1 cellular context compared by ENCODE assay signal in genomic region chr20:37095609-37096414, GRCh38.
TF ChIP-seq lines count a peak whose summit lies in the region.

Gene RBL1 (minus strand): TSS chr20:37095997. CDS start chr20:37095928, 69 bp downstream.

TF ChIP-seq in HEK293, 187 proteins besides CTCF, POLR2A, EP300 and RAD21 (continued from another document):
- TF ChIP-seq PBX3 (CRISPR knock-in tag; IDR thresholded peaks at IDR 0.05) (no peak), ZFP69B (tag by site-specific recombination; IDR thresholded peaks at IDR 0.05) (peak; percentile 94), ZBTB44 (tag by site-specific recombination; IDR thresholded peaks at IDR 0.05) (peak; percentile 90), ZNF37A (tag by site-specific recombination; IDR thresholded peaks at IDR 0.05) (no peak), ZNF707 (tag by site-specific recombination; IDR thresholded peaks at IDR 0.05) (no peak), SALL2 (tag by site-specific recombination; IDR thresholded peaks at IDR 0.05; ENCODE audit: borderline replicate concordance) (peak; percentile 71; the same call in 1 of the 2 replicates), ZNF341 (tag by site-specific recombination; IDR thresholded peaks at IDR 0.05; ENCODE audit: low read depth) (peak; percentile 50), YY1 (tag by site-specific recombination; IDR thresholded peaks at IDR 0.05) (peak; percentile 94), GLIS2 (tag by site-specific recombination; IDR thresholded peaks at IDR 0.05) (peak; percentile 98), ZNF76 (tag by site-specific recombination; IDR thresholded peaks at IDR 0.05; ENCODE audit: borderline replicate concordance, low read depth) (peak; percentile 99), ZSCAN30 (tag by site-specific recombination; IDR thresholded peaks at IDR 0.05) (peak; percentile 94), ZNF768 (tag by site-specific recombination; IDR thresholded peaks at IDR 0.05) (no peak), ZNF211 (tag by site-specific recombination; IDR thresholded peaks at IDR 0.05; ENCODE audit: low read depth) (no peak), ZNF184 (tag by site-specific recombination; IDR thresholded peaks at IDR 0.05) (peak; percentile 86), ZNF214 (tag by site-specific recombination; IDR thresholded peaks at IDR 0.05; ENCODE audit: borderline replicate concordance) (no peak), ZNF596 (tag by site-specific recombination; IDR thresholded peaks at IDR 0.05) (no peak), ZNF776 (tag by site-specific recombination; IDR thresholded peaks at IDR 0.05; ENCODE audit: borderline replicate concordance) (no peak), ZNF23 (tag by site-specific recombination; IDR thresholded peaks at IDR 0.05; ENCODE audit: borderline replicate concordance) (no peak), ZNF391 (tag by site-specific recombination; IDR thresholded peaks at IDR 0.05; ENCODE audit: borderline replicate concordance, low read depth) (peak; percentile 98), ZNF843 (tag by site-specific recombination; IDR thresholded peaks at IDR 0.05) (peak; percentile 84), ZNF132 (tag by site-specific recombination; IDR thresholded peaks at IDR 0.05; ENCODE audit: borderline replicate concordance) (no peak), ZNF433 (tag by site-specific recombination; IDR thresholded peaks at IDR 0.05; ENCODE audit: low read depth) (0 out of 2 replicates have a peak, but pooled peaks have one; percentile 2), ZNF548 (tag by site-specific recombination; IDR thresholded peaks at IDR 0.05) (no peak), KLF8 (tag by site-specific recombination; IDR thresholded peaks at IDR 0.05) (peak; percentile 98), PRDM10 (tag by site-specific recombination; IDR thresholded peaks at IDR 0.05) (peak; percentile 83), ZNF2 (tag by site-specific recombination; IDR thresholded peaks at IDR 0.05) (peak; percentile 95), ZNF221 (tag by site-specific recombination; IDR thresholded peaks at IDR 0.05; ENCODE audit: borderline replicate concordance) (no peak), WT1 (tag by site-specific recombination; IDR thresholded peaks at IDR 0.05) (peak; percentile 85), ZFP3 (tag by site-specific recombination; IDR thresholded peaks at IDR 0.05; ENCODE audit: low read depth) (no peak), ZNF747 (tag by site-specific recombination; IDR thresholded peaks at IDR 0.05) (no peak), GLIS1 (tag by site-specific recombination; IDR thresholded peaks at IDR 0.05) (peak; percentile 83), ZNF18 (tag by site-specific recombination; IDR thresholded peaks at IDR 0.05) (peak; percentile 66; the same call in 1 of the 2 replicates), ZNF837 (tag by site-specific recombination; IDR thresholded peaks at IDR 0.05) (peak; percentile 16; the same call in 1 of the 2 replicates), SP2 (tag by site-specific recombination; IDR thresholded peaks at IDR 0.05) (peak; percentile 92), ZNF610 (tag by site-specific recombination; IDR thresholded peaks at IDR 0.05; ENCODE audit: borderline replicate concordance) (peak; percentile 91), ZNF366 (tag by site-specific recombination; conservative IDR thresholded peaks at IDR 0.05) (peak; percentile 80), ZBTB6 (tag by site-specific recombination; IDR thresholded peaks at IDR 0.05) (peak; percentile 63; the same call in 1 of the 2 replicates), ZBTB8A (tag by site-specific recombination; IDR thresholded peaks at IDR 0.05) (peak; percentile 76), ZBTB11 (tag by site-specific recombination; conservative IDR thresholded peaks at IDR 0.05; ENCODE audit: low read depth) (peak; percentile 75), ZNF660 (tag by site-specific recombination; IDR thresholded peaks at IDR 0.05) (peak; percentile 78; the same call in 1 of the 2 replicates), ZNF530 (tag by site-specific recombination; IDR thresholded peaks at IDR 0.05; ENCODE audit: low read depth) (no peak), ZNF549 (tag by site-specific recombination; IDR thresholded peaks at IDR 0.05) (no peak), INSM2 (tag by site-specific recombination; IDR thresholded peaks at IDR 0.05) (peak; percentile 99), ZBTB10 (tag by site-specific recombination; IDR thresholded peaks at IDR 0.05) (peak; percentile 90)
